1 cellular context compared by ENCODE assay signal in the genomic region with DNA sequence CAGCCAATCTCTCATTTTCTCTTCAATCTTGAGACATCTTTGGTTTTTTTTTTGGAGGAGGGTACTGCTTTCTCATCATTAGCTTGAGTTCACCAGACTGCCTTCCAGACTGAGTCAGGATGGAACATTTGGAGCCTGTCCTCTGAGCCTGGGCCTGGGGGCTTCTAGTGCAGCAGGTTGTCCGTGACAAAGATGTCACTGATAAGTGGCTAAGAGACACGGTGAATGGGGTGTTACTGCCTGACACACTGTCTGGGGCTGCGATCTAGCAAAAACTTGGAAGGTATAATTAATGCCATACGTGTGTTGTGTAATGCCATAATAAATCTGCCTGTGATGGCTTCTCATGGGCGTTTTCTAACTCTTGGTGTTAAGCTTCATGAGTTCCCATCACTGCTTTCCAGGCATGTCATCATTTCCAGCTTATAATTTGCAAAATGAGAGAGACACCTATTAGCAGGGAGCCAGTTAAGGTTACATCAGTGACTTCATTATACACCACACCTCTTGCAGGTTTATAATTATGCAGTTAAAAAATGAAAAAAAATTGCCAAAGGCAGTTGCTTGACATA.
TF ChIP-seq lines count a peak whose summit lies in the region.

No MANE protein-coding gene starts in this region.

TF ChIP-seq in SK-N-SH, 30 proteins besides CTCF, POLR2A, EP300 and RAD21 (continued from another document):
- no peak for TF ChIP-seq MEF2A (IDR thresholded peaks at IDR 0.05; ENCODE audit: borderline replicate concordance, low read depth)
- TF ChIP-seq, protein P1, sequence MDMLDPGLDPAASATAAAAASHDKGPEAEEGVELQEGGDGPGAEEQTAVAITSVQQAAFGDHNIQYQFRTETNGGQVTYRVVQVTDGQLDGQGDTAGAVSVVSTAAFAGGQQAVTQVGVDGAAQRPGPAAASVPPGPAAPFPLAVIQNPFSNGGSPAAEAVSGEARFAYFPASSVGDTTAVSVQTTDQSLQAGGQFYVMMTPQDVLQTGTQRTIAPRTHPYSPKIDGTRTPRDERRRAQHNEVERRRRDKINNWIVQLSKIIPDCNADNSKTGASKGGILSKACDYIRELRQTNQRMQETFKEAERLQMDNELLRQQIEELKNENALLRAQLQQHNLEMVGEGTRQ (IDR thresholded peaks at IDR 0.05; ENCODE audit: borderline replicate concordance, low read depth, low read length), result no peak
- peak; percentile 65; the same call in 1 of the 2 replicates for TF ChIP-seq MXI1 (IDR thresholded peaks at IDR 0.05; ENCODE audit: low read depth, low read length)
- TF ChIP-seq RXRA (IDR thresholded peaks at IDR 0.05; ENCODE audit: borderline replicate concordance, low read depth), result no peak
- TF ChIP-seq NRF1 (IDR thresholded peaks at IDR 0.05; ENCODE audit: low read depth, low read length), result no peak
- no peak for TF ChIP-seq FOXM1 (IDR thresholded peaks at IDR 0.05; ENCODE audit: low read depth)
